In the genomic region with DNA sequence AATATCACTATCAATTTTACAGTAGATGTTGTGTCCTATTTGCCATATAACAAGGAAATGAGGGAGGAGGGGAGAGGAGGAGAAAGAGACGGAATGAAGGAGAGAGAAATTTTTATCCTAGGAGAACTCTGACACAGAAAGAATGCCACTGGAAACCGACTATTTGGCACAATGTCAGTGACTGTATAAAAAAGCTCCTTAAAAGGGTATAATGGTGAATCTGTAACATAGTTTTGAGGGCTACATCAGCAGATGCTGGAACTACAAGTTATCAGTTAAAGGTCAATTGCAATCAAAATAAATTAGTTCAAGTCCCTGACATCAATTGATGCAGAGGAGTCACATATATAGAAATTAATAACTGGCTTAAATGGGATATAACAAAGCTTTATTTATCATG, we compare ENCODE assay signal across 21 cellular contexts. TPM values are rescaled to one million over a fixed set of nuclear protein-coding genes. Genes with fewer than 3 reads are reported as not detected.
DNase-seq lines count a peak whose midpoint lies in the region; ATAC-seq and TF ChIP-seq lines count a peak whose summit lies in the region.
"Had no signal": no experiment of that assay in that cellular context is flagged by ENCODE, and none has a peak within 500 bp of the region (broad histone marks: within the 10 kb centered on the region; RNA-seq: fewer than 3 reads in every experiment).

No MANE protein-coding gene starts in this region.

- H3K4me1 ChIP-seq in SK-N-SH (ENCODE audit: control insufficient read depth in 1 of 2, insufficient read depth in 2 of 2, low read depth in 1 of 2, low read length in 1 of 2): peaks cover 8 to 10% of the 10 kb centered on the region in 2 experiments
- peaks cover 25% of the 10 kb centered on the region for H3K4me1 ChIP-seq in endocrine pancreas (ENCODE audit: control insufficient read depth, insufficient read depth, low read length)
- H3K4me1 ChIP-seq in osteoblast (ENCODE audit: insufficient read depth, low read length): peaks cover 70% of the 10 kb centered on the region
- no peaks in the 10 kb centered on the region for H3K4me1 ChIP-seq in Karpas-422 (ENCODE audit: low read length)

- H3K9me2 ChIP-seq in SK-N-SH: no peaks in the 10 kb centered on the region
- H3K9me2 ChIP-seq in Karpas-422 (replicated peaks; ENCODE audit: insufficient read depth, low read length): no peaks in the 10 kb centered on the region

- 15% methylated on average over 2 of the region's 2 CpGs for WGBS in SK-N-SH (ENCODE audit: low lambda C conversion rate)

- CTCF ChIA-PET in SK-N-SH (lab: Yijun Ruan, JAX): no interaction called here

- H3K79me2 ChIP-seq in SK-N-SH (ENCODE audit: insufficient read depth): peaks cover 93% of the 10 kb centered on the region
- peaks cover 69% of the 10 kb centered on the region for H3K79me2 ChIP-seq in osteoblast (ENCODE audit: insufficient read depth, low read length)
- H3K79me2 ChIP-seq in Karpas-422 (ENCODE audit: low read length): no peaks in the 10 kb centered on the region

- peak in 1 of 2 experiments; percentile 60; a peak in 2 of 4 replicates for TF ChIP-seq EP300 in SK-N-SH (IDR thresholded peaks at IDR 0.05; ENCODE audit: borderline replicate concordance in 1 of 2, low read depth in 1 of 2, low read length in 1 of 2)

- H3K4me2 ChIP-seq in SK-N-SH (peak overlapping the region; percentile 96), osteoblast (ENCODE audit: insufficient read depth, low read length) (peak overlapping the region; percentile 56), Karpas-422 (ENCODE audit: low read depth, low read length, poor library complexity, severe bottlenecking) (no peak overlapping the region)

- no peaks in the 10 kb centered on the region for H3K9me3 ChIP-seq in SK-N-SH
- no peaks in the 10 kb centered on the region for H3K9me3 ChIP-seq in endocrine pancreas (ENCODE audit: control insufficient read depth, low read length)
- H3K9me3 ChIP-seq in osteoblast (ENCODE audit: low read depth, low read length): no peaks in the 10 kb centered on the region
- peaks cover 9% of the 10 kb centered on the region for H3K9me3 ChIP-seq in Karpas-422 (ENCODE audit: low read length)
- H3K9me3 ChIP-seq: gastroesophageal sphincter, Peyer's patch, spleen had no signal

- H3K27ac ChIP-seq in SK-N-SH (ENCODE audit: low read depth in 2 of 2, low read length in 1 of 2) (peak overlapping the region; percentile 85 to 89; a peak in 3 of 4 replicates), osteoblast (ENCODE audit: low read depth, low read length) (peak overlapping the region; percentile 83), Karpas-422 (ENCODE audit: low read length) (no peak overlapping the region)
- H3K27ac ChIP-seq: gastroesophageal sphincter, Peyer's patch, spleen, VCaP had no signal

- H2AFZ ChIP-seq in SK-N-SH (ENCODE audit: low read depth) (no peak overlapping the region), osteoblast (ENCODE audit: low read length) (no peak overlapping the region), Karpas-422 (ENCODE audit: low read length) (no peak overlapping the region)

- ATAC-seq in HG02885 (IDR thresholded peaks at IDR 0.05; ENCODE audit: poor library complexity, unreplicated experiment) (no peak), HG03521 (IDR thresholded peaks at IDR 0.05; ENCODE audit: unreplicated experiment) (no peak), GM18520 (IDR thresholded peaks at IDR 0.05; ENCODE audit: unreplicated experiment) (no peak)
- ATAC-seq: gastroesophageal sphincter; naive thymus-derived CD8-positive, alpha-beta T cell; stimulated activated memory B cell treated with anti-CD40 and anti-IgM and Interleukin-4, amounts not matched to agents 10 μg/mL and 1 μg/mL and 100 μg/mL, for 72 hours had no signal

- TF ChIP-seq CTCF in SK-N-SH (IDR thresholded peaks at IDR 0.05) (no peak), osteoblast (IDR thresholded peaks at IDR 0.05; ENCODE audit: extremely low read depth, low read depth, low read length) (no peak)

- H4K20me1 ChIP-seq in SK-N-SH (ENCODE audit: insufficient read depth) (no peaks in the 10 kb centered on the region), osteoblast (ENCODE audit: insufficient read depth, low read length) (no peaks in the 10 kb centered on the region), Karpas-422 (ENCODE audit: insufficient read depth, low read depth, low read length) (no peaks in the 10 kb centered on the region)

- H3F3A ChIP-seq in SK-N-SH (replicated peaks; ENCODE audit: insufficient read depth): peaks cover 36% of the 10 kb centered on the region

- TF ChIP-seq RAD21 in SK-N-SH (IDR thresholded peaks at IDR 0.05; ENCODE audit: low read length): no peak

- POLR2A ChIA-PET in SK-N-SH (lab: Yijun Ruan, JAX): no interaction called here

- H3K36me3 ChIP-seq in SK-N-SH (replicated peaks in 1 of 2; ENCODE audit: control insufficient read depth in 1 of 2, insufficient read depth in 2 of 2, low read length in 1 of 2) (peaks cover 0 to 9% of the 10 kb centered on the region in 2 experiments), endocrine pancreas (ENCODE audit: control insufficient read depth, insufficient read depth, low read length) (no peaks in the 10 kb centered on the region), osteoblast (ENCODE audit: insufficient read depth, low read length) (no peaks in the 10 kb centered on the region), Karpas-422 (ENCODE audit: insufficient read depth, low read length) (no peaks in the 10 kb centered on the region)
- H3K36me3 ChIP-seq: gastroesophageal sphincter, Peyer's patch, spleen had no signal

- peak overlapping the region; percentile 51; the same call in 1 of the 2 replicates for H3K9ac ChIP-seq in SK-N-SH
- no peak overlapping the region for H3K9ac ChIP-seq in endocrine pancreas (ENCODE audit: control insufficient read depth, insufficient read depth, low read length)
- no peak overlapping the region for H3K9ac ChIP-seq in Karpas-422 (ENCODE audit: low read length)

- no peaks in the 10 kb centered on the region for H3K27me3 ChIP-seq in SK-N-SH (ENCODE audit: insufficient read depth)
- no peaks in the 10 kb centered on the region for H3K27me3 ChIP-seq in endocrine pancreas (ENCODE audit: control insufficient read depth, insufficient read depth, low read length)
- no peaks in the 10 kb centered on the region for H3K27me3 ChIP-seq in osteoblast (ENCODE audit: insufficient read depth, low read length)
- H3K27me3 ChIP-seq in Karpas-422 (ENCODE audit: low read length): no peaks in the 10 kb centered on the region

- H3K4me3 ChIP-seq in SK-N-SH (ENCODE audit: low read depth in 2 of 2, low read length in 1 of 2) (peak overlapping the region; percentile 12 to 16; a peak in 2 of 4 replicates), endocrine pancreas (ENCODE audit: control insufficient read depth, insufficient read depth, low read length) (peak overlapping the region; percentile 52), osteoblast (ENCODE audit: insufficient read depth, low read length) (peak overlapping the region; percentile 12), Karpas-422 (ENCODE audit: low read length) (no peak overlapping the region)
- H3K4me3 ChIP-seq: gastroesophageal sphincter, Peyer's patch, spleen had no signal

- DNase-seq in EH (ENCODE audit: low read depth) (peak; percentile 57), SK-N-SH (no peak), osteoblast (ENCODE audit: insufficient read length, low spot score, missing footprints) (no peak), Karpas-422 (no peak)
- DNase-seq: activated CD4-positive, alpha-beta memory T cell treated with anti-CD3 and anti-CD28 coated beads for 36 hours; activated T-cell treated with anti-CD3 and anti-CD28 coated beads, Interleukin-2, amount 50 U/mL, for 48 hours; CD8-positive, alpha-beta memory T cell; cerebellar nuclear complex; DMS79 treated with DMSO at 0.1 percent for 48 hours; naive thymus-derived CD8-positive, alpha-beta T cell; NCI-H1105 treated with DMSO at 0.1 percent for 48 hours; NCI-H774; Peyer's patch; spleen had no signal

TF ChIP-seq in SK-N-SH, 30 proteins besides CTCF, POLR2A, EP300 and RAD21 (continues in another document):
- TF ChIP-seq FOSL2 (IDR thresholded peaks at IDR 0.05; ENCODE audit: borderline replicate concordance, low read depth) (no peak), PBX3 (IDR thresholded peaks at IDR 0.05) (peak; percentile 75), SMC3 (IDR thresholded peaks at IDR 0.05; ENCODE audit: low read depth, low read length) (no peak), POLR2AphosphoS5 (IDR thresholded peaks at IDR 0.05; ENCODE audit: low read depth, low read length) (no peak), RFX5 (IDR thresholded peaks at IDR 0.05; ENCODE audit: low read length) (no peak), FOXM1 (IDR thresholded peaks at IDR 0.05; ENCODE audit: low read depth) (0 out of 2 replicates have a peak, but pooled peaks have one; percentile 20), RXRA (IDR thresholded peaks at IDR 0.05; ENCODE audit: borderline replicate concordance, low read depth) (peak; percentile 47; the same call in 1 of the 2 replicates), NFIC (IDR thresholded peaks at IDR 0.05; ENCODE audit: borderline replicate concordance) (peak; percentile 81)

RNA-seq across cellular contexts. Expression of gene EDIL3, which starts 5.7 kb away (rescaled TPM):
- 51.5 and 82.9 TPM in 2 replicates for polyA plus RNA-seq in SK-N-SH (2012; rRNA removed)
- 103 and 109 TPM in 2 replicates for polyA plus RNA-seq in SK-N-SH (2012; cell fraction: cytosol; rRNA removed)
- 27.9 and 72.1 TPM in 2 replicates for polyA plus RNA-seq in SK-N-SH (2012; cell fraction: nucleus; rRNA removed)
- total RNA-seq in osteoblast: 366 and 406 TPM in 2 replicates
- total RNA-seq in Karpas-422 (2014; rRNA removed; shearing (Covaris generic); ENCODE audit: low replicate concordance): not detected in 2 replicates
- total RNA-seq: activated CD4-positive, alpha-beta memory T cell treated with anti-CD3 and anti-CD28 coated beads for 36 hours; CD8-positive, alpha-beta memory T cell; naive thymus-derived CD8-positive, alpha-beta T cell had no signal
- polyA plus RNA-seq: CD8-positive, alpha-beta memory T cell; naive thymus-derived CD8-positive, alpha-beta T cell had no signal

Comparison
In these comparisons a context has a peak if more than half of its experiments do, and no peak if none do; other contexts are left out.
1. RNA of gene EDIL3, which starts 5.7 kb away (total RNA-seq): 366 to 406 TPM in osteoblast; not detected in Karpas-422; every median in the first group is over 100 times any median in the second.